In genomic region chr4:77201857-77202256, GRCh38 we compare ENCODE assay signal across 24 cellular contexts. TPM values are rescaled to one million over a fixed set of nuclear protein-coding genes. Genes with fewer than 3 reads are reported as not detected.
DNase-seq lines count a peak whose midpoint lies in the region; ATAC-seq and TF ChIP-seq lines count a peak whose summit lies in the region.
"Had no signal": no experiment of that assay in that cellular context is flagged by ENCODE, and none has a peak within 500 bp of the region (broad histone marks: within the 10 kb centered on the region; RNA-seq: fewer than 3 reads in every experiment).

No MANE protein-coding gene starts in this region.

- H3K9me3 Mint-ChIP-seq in activated naive CD8-positive, alpha-beta T cell treated with anti-CD3 and anti-CD28 coated beads, Interleukin-2, amount 10 ng/mL, durations not matched to agents 7 days and 5 days = no peaks in the 10 kb centered on the region
- H3K9me3 Mint-ChIP-seq in activated naive CD8-positive, alpha-beta T cell treated with anti-CD3 and anti-CD28 coated beads for 36 hours = no peaks in the 10 kb centered on the region
- H3K9me3 Mint-ChIP-seq in activated T-helper 17 cell treated with anti-CD3 and anti-CD28 coated beads, Interleukin-2, amount 50 U/mL, for 72 hours = no peaks in the 10 kb centered on the region
- H3K9me3 Mint-ChIP-seq in stimulated activated naive CD8-positive, alpha-beta T cell treated with anti-CD3 and anti-CD28 coated beads, Interleukin-15, amount 100 ng/mL, for 72 hours = no peaks in the 10 kb centered on the region
- no peaks in the 10 kb centered on the region for H3K9me3 Mint-ChIP-seq in Caco-2 (ENCODE audit: unreplicated experiment)
- H3K9me3 Mint-ChIP-seq: neural progenitor cell had no signal

- H3K27me3 Mint-ChIP-seq in activated naive CD8-positive, alpha-beta T cell treated with anti-CD3 and anti-CD28 coated beads, Interleukin-2, amount 10 ng/mL, durations not matched to agents 7 days and 5 days = peaks cover 12% of the 10 kb centered on the region
- no peaks in the 10 kb centered on the region for H3K27me3 Mint-ChIP-seq in activated naive CD8-positive, alpha-beta T cell treated with anti-CD3 and anti-CD28 coated beads for 36 hours
- H3K27me3 Mint-ChIP-seq in activated T-helper 17 cell treated with anti-CD3 and anti-CD28 coated beads, Interleukin-2, amount 50 U/mL, for 72 hours = no peaks in the 10 kb centered on the region
- peaks cover 21% of the 10 kb centered on the region for H3K27me3 Mint-ChIP-seq in stimulated activated naive CD8-positive, alpha-beta T cell treated with anti-CD3 and anti-CD28 coated beads, Interleukin-15, amount 100 ng/mL, for 72 hours
- H3K27me3 Mint-ChIP-seq in Caco-2 (ENCODE audit: insufficient read depth, unreplicated experiment) = no peaks in the 10 kb centered on the region

- H3K27ac ChIP-seq in hepatocyte = peak overlapping the region; percentile 89
- H3K27ac ChIP-seq in gastroesophageal sphincter = no peak overlapping the region
- H3K27ac ChIP-seq: BLaER1 treated with 17β-estradiol and CSF1 and Interleukin-3, amounts not matched to agents 10 nM and 100 nM; body of pancreas; neural progenitor cell; right lobe of liver; tibial nerve had no signal

- H3K9me2 ChIP-seq in hepatocyte (replicated peaks; ENCODE audit: insufficient read depth) = no peaks in the 10 kb centered on the region

- H3K9me3 ChIP-seq in hepatocyte (ENCODE audit: low read depth) (no peaks in the 10 kb centered on the region), gastroesophageal sphincter (no peaks in the 10 kb centered on the region), Caco-2 (no peaks in the 10 kb centered on the region)
- H3K9me3 ChIP-seq: BLaER1 treated with 17β-estradiol and CSF1 and Interleukin-3, amounts not matched to agents 10 nM and 100 nM; body of pancreas; right lobe of liver; tibial nerve had no signal

- no peaks in the 10 kb centered on the region for H3K27me3 ChIP-seq in hepatocyte
- H3K27me3 ChIP-seq in gastroesophageal sphincter = no peaks in the 10 kb centered on the region
- no peaks in the 10 kb centered on the region for H3K27me3 ChIP-seq in Caco-2 (replicated peaks; ENCODE audit: control insufficient read depth, insufficient read depth, low read length)
- H3K27me3 ChIP-seq: BLaER1 treated with 17β-estradiol and CSF1 and Interleukin-3, amounts not matched to agents 10 nM and 100 nM; body of pancreas; neural progenitor cell; right lobe of liver; tibial nerve had no signal

- H3K4me3 ChIP-seq in hepatocyte (no peak overlapping the region), gastroesophageal sphincter (no peak overlapping the region), Caco-2 (ENCODE audit: low read depth, low read length) (no peak overlapping the region)
- H3K4me3 ChIP-seq: BLaER1 treated with 17β-estradiol and CSF1 and Interleukin-3, amounts not matched to agents 10 nM and 100 nM; body of pancreas; lung; neural progenitor cell; right lobe of liver; tibial nerve had no signal

- no TSS peak for BruUV-seq in Caco-2 (replicated peaks; lab: Mats Ljungman, UMichigan)

- TF ChIP-seq POLR2A in gastroesophageal sphincter (IDR thresholded peaks at IDR 0.05) = no peak

- 62% methylated on average over 3 of the region's 3 CpGs for WGBS in hepatocyte (ENCODE audit: low lambda C conversion rate, missing lambda C conversion rate)
- WGBS in gastroesophageal sphincter (ENCODE audit: low coverage in 1 of 2), 2 donors = 77 to 83% methylated on average over 2 to 3 of the region's 3 CpGs

- H3K36me3 ChIP-seq in hepatocyte (replicated peaks; ENCODE audit: insufficient read depth, low read depth) (no peaks in the 10 kb centered on the region), gastroesophageal sphincter (no peaks in the 10 kb centered on the region), Caco-2 (ENCODE audit: control insufficient read depth, insufficient read depth, low read length) (no peaks in the 10 kb centered on the region)
- H3K36me3 ChIP-seq: BLaER1 treated with 17β-estradiol and CSF1 and Interleukin-3, amounts not matched to agents 10 nM and 100 nM; neural progenitor cell; right lobe of liver; tibial nerve had no signal

- no peak for TF ChIP-seq EP300 in gastroesophageal sphincter (IDR thresholded peaks at IDR 0.05)

- no peaks in the 10 kb centered on the region for H3K36me3 Mint-ChIP-seq in activated naive CD8-positive, alpha-beta T cell treated with anti-CD3 and anti-CD28 coated beads, Interleukin-2, amount 10 ng/mL, durations not matched to agents 7 days and 5 days
- no peaks in the 10 kb centered on the region for H3K36me3 Mint-ChIP-seq in activated naive CD8-positive, alpha-beta T cell treated with anti-CD3 and anti-CD28 coated beads for 36 hours
- no peaks in the 10 kb centered on the region for H3K36me3 Mint-ChIP-seq in activated T-helper 17 cell treated with anti-CD3 and anti-CD28 coated beads, Interleukin-2, amount 50 U/mL, for 72 hours (ENCODE audit: low read depth)
- H3K36me3 Mint-ChIP-seq in Caco-2 (ENCODE audit: insufficient read depth, unreplicated experiment) = no peaks in the 10 kb centered on the region

- no peak overlapping the region for H3K4me3 Mint-ChIP-seq in activated naive CD8-positive, alpha-beta T cell treated with anti-CD3 and anti-CD28 coated beads, Interleukin-2, amount 10 ng/mL, durations not matched to agents 7 days and 5 days
- H3K4me3 Mint-ChIP-seq in activated naive CD8-positive, alpha-beta T cell treated with anti-CD3 and anti-CD28 coated beads for 36 hours = no peak overlapping the region
- H3K4me3 Mint-ChIP-seq in activated T-helper 17 cell treated with anti-CD3 and anti-CD28 coated beads, Interleukin-2, amount 50 U/mL, for 72 hours = no peak overlapping the region
- H3K4me3 Mint-ChIP-seq in stimulated activated naive CD8-positive, alpha-beta T cell treated with anti-CD3 and anti-CD28 coated beads, Interleukin-15, amount 100 ng/mL, for 72 hours = no peak overlapping the region
- H3K4me3 Mint-ChIP-seq in Caco-2 (ENCODE audit: unreplicated experiment) = no peak overlapping the region
- H3K4me3 Mint-ChIP-seq: neural progenitor cell had no signal

- H3K4me2 ChIP-seq in hepatocyte = no peak overlapping the region
- H3K4me2 ChIP-seq: BLaER1 treated with 17β-estradiol and CSF1 and Interleukin-3, amounts not matched to agents 10 nM and 100 nM; neural progenitor cell had no signal

- no peaks in the 10 kb centered on the region for H4K20me1 ChIP-seq in hepatocyte (ENCODE audit: insufficient read depth, poor library complexity, severe bottlenecking)
- H4K20me1 ChIP-seq: BLaER1 treated with 17β-estradiol and CSF1 and Interleukin-3, amounts not matched to agents 10 nM and 100 nM had no signal

- TF ChIP-seq CTCF in hepatocyte (IDR thresholded peaks at IDR 0.05; ENCODE audit: poor library complexity) = no peak
- no peak for TF ChIP-seq CTCF in gastroesophageal sphincter (IDR thresholded peaks at IDR 0.05)
- TF ChIP-seq CTCF in Caco-2 (IDR thresholded peaks at IDR 0.05; ENCODE audit: insufficient read depth in 1 of 2, low read depth in 1 of 2, low read length in 1 of 2, severe bottlenecking in 1 of 2, unreplicated experiment in 1 of 2) = no peak

- H3K4me1 ChIP-seq in hepatocyte (ENCODE audit: insufficient read depth) = peaks cover 7% of the 10 kb centered on the region
- no peaks in the 10 kb centered on the region for H3K4me1 ChIP-seq in gastroesophageal sphincter
- H3K4me1 ChIP-seq in Caco-2 = peaks cover 9% of the 10 kb centered on the region; the same call in 1 of the 2 replicates
- H3K4me1 ChIP-seq: body of pancreas, right lobe of liver, tibial nerve had no signal

- POLR2A ChIA-PET in activated naive CD8-positive, alpha-beta T cell treated with anti-CD3 and anti-CD28 coated beads, Interleukin-2, amount 10 ng/mL, durations not matched to agents 7 days and 5 days (lab: Charles Lee) = interaction anchor here (0.7 kb wide), 1 partner anchor 125 kb away, joined by 4 read pairs; no protein-coding TSS in a partner anchor
- POLR2A ChIA-PET in Caco-2 (lab: Charles Lee) = no interaction called here

- intact Hi-C loops in Caco-2 (cut with micrococcal nuclease; ENCODE audit: unreplicated experiment) = loop anchor here (2.0 kb wide), 1 partner anchor 55 kb away; no protein-coding TSS in a partner anchor

- H3K27ac Mint-ChIP-seq in activated naive CD8-positive, alpha-beta T cell treated with anti-CD3 and anti-CD28 coated beads, Interleukin-2, amount 10 ng/mL, durations not matched to agents 7 days and 5 days = no peak overlapping the region
- H3K27ac Mint-ChIP-seq in activated naive CD8-positive, alpha-beta T cell treated with anti-CD3 and anti-CD28 coated beads for 36 hours = no peak overlapping the region
- H3K27ac Mint-ChIP-seq in activated T-helper 17 cell treated with anti-CD3 and anti-CD28 coated beads, Interleukin-2, amount 50 U/mL, for 72 hours = no peak overlapping the region
- peak overlapping the region in 1 of 2 donors; percentile 12 for H3K27ac Mint-ChIP-seq in stimulated activated naive CD8-positive, alpha-beta T cell treated with anti-CD3 and anti-CD28 coated beads, Interleukin-15, amount 100 ng/mL, for 72 hours
- no peak overlapping the region for H3K27ac Mint-ChIP-seq in Caco-2 (ENCODE audit: unreplicated experiment)
- H3K27ac Mint-ChIP-seq: neural progenitor cell had no signal

- H2AFZ ChIP-seq in hepatocyte = no peak overlapping the region
- H2AFZ ChIP-seq: neural progenitor cell had no signal

- peaks cover 12% of the 10 kb centered on the region for H3K4me1 Mint-ChIP-seq in activated naive CD8-positive, alpha-beta T cell treated with anti-CD3 and anti-CD28 coated beads, Interleukin-2, amount 10 ng/mL, durations not matched to agents 7 days and 5 days
- H3K4me1 Mint-ChIP-seq in activated naive CD8-positive, alpha-beta T cell treated with anti-CD3 and anti-CD28 coated beads for 36 hours = peaks cover 13% of the 10 kb centered on the region
- no peaks in the 10 kb centered on the region for H3K4me1 Mint-ChIP-seq in activated T-helper 17 cell treated with anti-CD3 and anti-CD28 coated beads, Interleukin-2, amount 50 U/mL, for 72 hours
- peaks cover 29% of the 10 kb centered on the region for H3K4me1 Mint-ChIP-seq in stimulated activated naive CD8-positive, alpha-beta T cell treated with anti-CD3 and anti-CD28 coated beads, Interleukin-15, amount 100 ng/mL, for 72 hours
- H3K4me1 Mint-ChIP-seq in Caco-2 (ENCODE audit: low read depth, unreplicated experiment) = peaks cover 8% of the 10 kb centered on the region

- ATAC-seq in activated naive CD8-positive, alpha-beta T cell treated with anti-CD3 and anti-CD28 coated beads, Interleukin-2, amount 10 ng/mL, durations not matched to agents 7 days and 5 days (ENCODE audit: low read depth) = peak; percentile 57
- ATAC-seq in activated T-helper 17 cell treated with anti-CD3 and anti-CD28 coated beads, Interleukin-2, amount 50 U/mL, for 72 hours (replicated peaks) = peak; percentile 48
- ATAC-seq in stimulated activated naive CD8-positive, alpha-beta T cell treated with anti-CD3 and anti-CD28 coated beads, Interleukin-15, amount 100 ng/mL, for 72 hours = peak; percentile 82
- ATAC-seq in gastroesophageal sphincter = no peak
- no peak for ATAC-seq in GM19452 (IDR thresholded peaks at IDR 0.05; ENCODE audit: unreplicated experiment)
- ATAC-seq: body of pancreas, Panc1, right lobe of liver had no signal

- no peak for DNase-seq in activated naive CD8-positive, alpha-beta T cell treated with anti-CD3 and anti-CD28 coated beads, Interleukin-2, amount 10 ng/mL, durations not matched to agents 7 days and 5 days
- no peak for DNase-seq in activated naive CD8-positive, alpha-beta T cell treated with anti-CD3 and anti-CD28 coated beads for 36 hours
- peak; percentile 13 for DNase-seq in hepatocyte (ENCODE audit: low spot score)
- no peak for DNase-seq in stimulated activated naive CD8-positive, alpha-beta T cell treated with anti-CD3 and anti-CD28 coated beads, Interleukin-15, amount 100 ng/mL, for 72 hours
- no peak for DNase-seq in Caco-2
- DNase-seq: activated CD4-positive, alpha-beta T cell treated with anti-CD3 and anti-CD28 coated beads for 1 hour; body of pancreas; effector memory CD4-positive, alpha-beta T cell; HCEC 1CT; islet precursor cell; NCI-H1417 treated with DMSO at 0.1 percent for 48 hours; NCI-H510A treated with DMSO at 0.1 percent for 48 hours; posterior cingulate gyrus; right lobe of liver; stimulated activated CD4-positive, alpha-beta T cell treated with anti-CD3 and anti-CD28 coated beads, Interleukin-15, amount 100 ng/mL, for 24 hours; T-helper 1 cell had no signal

- CTCF ChIA-PET in Caco-2 (lab: Charles Lee) = interaction anchor here (3.8 kb wide), 1 partner anchor 107 kb away, joined by 49 read pairs; no protein-coding TSS in a partner anchor

- H3K79me2 ChIP-seq in hepatocyte = no peaks in the 10 kb centered on the region

RNA-seq across cellular contexts. Expression of gene CCNG2, which starts 44.9 kb away (rescaled TPM):
- total RNA-seq in activated naive CD8-positive, alpha-beta T cell treated with anti-CD3 and anti-CD28 coated beads, Interleukin-2, amount 10 ng/mL, durations not matched to agents 7 days and 5 days = 10 to 100 TPM; 29.3 to 29.7 TPM
- total RNA-seq in activated naive CD8-positive, alpha-beta T cell treated with anti-CD3 and anti-CD28 coated beads for 36 hours = 10 to 100 TPM; 17.4 to 18.7 TPM
- 100 to 1,000 TPM in 1 of 2 donors, 10 to 100 TPM in 1; 25.6 to 130 TPM for total RNA-seq in activated T-helper 17 cell treated with anti-CD3 and anti-CD28 coated beads, Interleukin-2, amount 50 U/mL, for 72 hours
- total RNA-seq in hepatocyte (127 and 134 TPM in 2 replicates), gastroesophageal sphincter (10 to 100 TPM; 19.3 to 27.1 (median 22.4) TPM), Caco-2 (2022) (25.6 and 26.0 TPM in 2 replicates)
- 69.8 and 73.8 TPM in 2 replicates for polyA plus RNA-seq in hepatocyte

Comparison
In these comparisons a context has a peak if more than half of its experiments do, and no peak if none do; other contexts are left out.
1. ATAC-seq: peak in activated naive CD8-positive, alpha-beta T cell treated with anti-CD3 and anti-CD28 coated beads, Interleukin-2, amount 10 ng/mL, durations not matched to agents 7 days and 5 days (single experiment), activated T-helper 17 cell treated with anti-CD3 and anti-CD28 coated beads, Interleukin-2, amount 50 U/mL, for 72 hours (single experiment) and stimulated activated naive CD8-positive, alpha-beta T cell treated with anti-CD3 and anti-CD28 coated beads, Interleukin-15, amount 100 ng/mL, for 72 hours (single experiment); none in gastroesophageal sphincter (single experiment) and GM19452 (single experiment).